Comparison of ENCODE assay signal across 8 cellular contexts in the genomic region with DNA sequence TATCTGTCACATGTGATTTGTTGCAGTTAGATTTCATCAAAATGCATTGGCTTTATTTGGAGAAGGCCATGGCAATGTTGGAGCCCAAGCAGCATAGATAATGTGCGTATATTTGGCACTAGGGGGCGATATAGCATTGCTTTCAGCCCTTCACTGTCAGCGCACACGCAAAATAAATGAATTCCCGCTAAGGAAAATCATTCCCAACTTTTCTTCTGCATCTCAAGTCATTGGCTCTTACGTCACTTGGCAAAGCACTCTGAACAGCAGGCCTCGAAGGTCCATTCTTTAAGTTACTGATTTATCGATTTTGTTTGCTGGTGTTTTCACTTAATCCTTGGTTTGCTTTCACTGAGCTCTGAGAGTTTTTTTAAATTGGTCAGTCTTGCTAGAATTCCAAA.
DNase-seq lines count a peak whose midpoint lies in the region; ATAC-seq and TF ChIP-seq lines count a peak whose summit lies in the region.

No MANE protein-coding gene starts in this region.

- H3K36me3 ChIP-seq in GM06990 (ENCODE audit: control insufficient read depth, insufficient read depth, low read length) = no peaks in the 10 kb centered on the region
- H3K36me3 ChIP-seq in OCI-LY1 (ENCODE audit: insufficient read depth, low read length) = no peaks in the 10 kb centered on the region
- H3K36me3 ChIP-seq in tibial artery = no peaks in the 10 kb centered on the region

- no peak overlapping the region for H3K9ac ChIP-seq in OCI-LY1 (ENCODE audit: low read length)

- TF ChIP-seq RAD21 in Ishikawa (IDR thresholded peaks at IDR 0.05; ENCODE audit: low read depth) = peak; percentile 97

- no peaks in the 10 kb centered on the region for H3K79me2 ChIP-seq in OCI-LY1 (ENCODE audit: insufficient read depth, low read length)

- TF ChIP-seq EP300 in Ishikawa (IDR thresholded peaks at IDR 0.05; ENCODE audit: borderline replicate concordance) = no peak

- no peak for ATAC-seq in GM19397 (IDR thresholded peaks at IDR 0.05; ENCODE audit: unreplicated experiment)

- H4K20me1 ChIP-seq in OCI-LY1 (ENCODE audit: insufficient read depth, low read length) = no peaks in the 10 kb centered on the region

- intact Hi-C loops in tibial artery (cut with DNase I; ENCODE audit: low total_unique reads) = loop anchor here (10.0 kb wide), 3 partner anchors 119 to 829 kb away; no protein-coding TSS in a partner anchor

- H3K4me1 ChIP-seq in OCI-LY1 (ENCODE audit: insufficient read depth, low read length, severe bottlenecking) = no peaks in the 10 kb centered on the region
- H3K4me1 ChIP-seq in tibial artery = peaks cover 0 to 6% (median 4%) of the 10 kb centered on the region in 4 donors

- H3F3A ChIP-seq in OCI-LY1 (ENCODE audit: insufficient read depth, low read length) = no peaks in the 10 kb centered on the region

- no peak overlapping the region for H3K4me2 ChIP-seq in OCI-LY1 (ENCODE audit: low read length)

- DNase-seq in AG09309 (ENCODE audit: low read depth) (peak; percentile 78), GM06990 (ENCODE audit: extremely low read depth, insufficient read length) (no peak), cardiac fibroblast (ENCODE audit: low read depth in 2 of 2) (peak; percentile 89 to 93), kidney glomerular epithelial cell (lab: John Stamatoyannopoulos, UW) (peak; percentile 70), tibial artery (no peak)

- H3K9me2 ChIP-seq in OCI-LY1 (ENCODE audit: low read depth, low read length) = no peaks in the 10 kb centered on the region

- H3K27ac ChIP-seq in OCI-LY1 (ENCODE audit: low read depth, low read length, poor library complexity, severe bottlenecking) = no peak overlapping the region
- H3K27ac ChIP-seq in tibial artery = no peak overlapping the region

- H3K9me3 ChIP-seq in OCI-LY1 (ENCODE audit: low read length) = no peaks in the 10 kb centered on the region
- no peaks in the 10 kb centered on the region for H3K9me3 ChIP-seq in tibial artery

- H3K27me3 ChIP-seq in GM06990 (replicated peaks; ENCODE audit: control insufficient read depth, insufficient read depth, low read length) (no peaks in the 10 kb centered on the region; the same call in 1 of the 2 replicates), OCI-LY1 (ENCODE audit: insufficient read depth, low read length) (no peaks in the 10 kb centered on the region), tibial artery (no peaks in the 10 kb centered on the region)

- H3K4me3 ChIP-seq in AG09309 (ENCODE audit: control insufficient read depth, low read depth, low read length) (no peak overlapping the region), GM06990 (replicated peaks; ENCODE audit: low read depth, low read length) (peak overlapping the region; percentile 19; the same call in 1 of the 2 replicates), OCI-LY1 (ENCODE audit: low read depth, low read length, poor library complexity, severe bottlenecking) (no peak overlapping the region), cardiac fibroblast (replicated peaks in 1 of 2; ENCODE audit: low read depth in 2 of 2, low read length in 2 of 2) (no peak overlapping the region), tibial artery (no peak overlapping the region)

- no peak overlapping the region for H2AFZ ChIP-seq in OCI-LY1 (ENCODE audit: low read length)

- TF ChIP-seq CTCF in AG09309 (IDR thresholded peaks at IDR 0.05; ENCODE audit: control insufficient read depth, insufficient read depth, low read depth, low read length, missing control alignments) (peak; percentile 82), GM06990 (IDR thresholded peaks at IDR 0.05; ENCODE audit: insufficient read depth, low read length, poor library complexity, severe bottlenecking) (peak; percentile 87), OCI-LY1 (IDR thresholded peaks at IDR 0.05; ENCODE audit: low read length) (peak; percentile 97), cardiac fibroblast (IDR thresholded peaks at IDR 0.05; ENCODE audit: low read depth, low read length) (peak; percentile 74), tibial artery (IDR thresholded peaks at IDR 0.05) (peak; percentile 75 to 81)

TF ChIP-seq in Ishikawa, 13 proteins besides CTCF, POLR2A, EP300 and RAD21:
- TF ChIP-seq, protein P1, sequence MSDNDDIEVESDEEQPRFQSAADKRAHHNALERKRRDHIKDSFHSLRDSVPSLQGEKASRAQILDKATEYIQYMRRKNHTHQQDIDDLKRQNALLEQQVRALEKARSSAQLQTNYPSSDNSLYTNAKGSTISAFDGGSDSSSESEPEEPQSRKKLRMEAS (IDR thresholded peaks at IDR 0.05) = no peak
- TF ChIP-seq YY1 (IDR thresholded peaks at IDR 0.05; ENCODE audit: low read depth) = no peak
- TF ChIP-seq TCF12 (IDR thresholded peaks at IDR 0.05; ENCODE audit: low read depth) = no peak
- TF ChIP-seq FOXM1 (IDR thresholded peaks at IDR 0.05; ENCODE audit: borderline replicate concordance, low read depth) = no peak
- no peak for TF ChIP-seq EGR1 (IDR thresholded peaks at IDR 0.05)
- TF ChIP-seq CREB1 (IDR thresholded peaks at IDR 0.05; ENCODE audit: low read depth) = no peak
- TF ChIP-seq TEAD4 (IDR thresholded peaks at IDR 0.05) = no peak
- TF ChIP-seq, protein P2, sequence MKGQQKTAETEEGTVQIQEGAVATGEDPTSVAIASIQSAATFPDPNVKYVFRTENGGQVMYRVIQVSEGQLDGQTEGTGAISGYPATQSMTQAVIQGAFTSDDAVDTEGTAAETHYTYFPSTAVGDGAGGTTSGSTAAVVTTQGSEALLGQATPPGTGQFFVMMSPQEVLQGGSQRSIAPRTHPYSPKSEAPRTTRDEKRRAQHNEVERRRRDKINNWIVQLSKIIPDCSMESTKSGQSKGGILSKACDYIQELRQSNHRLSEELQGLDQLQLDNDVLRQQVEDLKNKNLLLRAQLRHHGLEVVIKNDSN (IDR thresholded peaks at IDR 0.05) = no peak
- TF ChIP-seq, protein P3, sequence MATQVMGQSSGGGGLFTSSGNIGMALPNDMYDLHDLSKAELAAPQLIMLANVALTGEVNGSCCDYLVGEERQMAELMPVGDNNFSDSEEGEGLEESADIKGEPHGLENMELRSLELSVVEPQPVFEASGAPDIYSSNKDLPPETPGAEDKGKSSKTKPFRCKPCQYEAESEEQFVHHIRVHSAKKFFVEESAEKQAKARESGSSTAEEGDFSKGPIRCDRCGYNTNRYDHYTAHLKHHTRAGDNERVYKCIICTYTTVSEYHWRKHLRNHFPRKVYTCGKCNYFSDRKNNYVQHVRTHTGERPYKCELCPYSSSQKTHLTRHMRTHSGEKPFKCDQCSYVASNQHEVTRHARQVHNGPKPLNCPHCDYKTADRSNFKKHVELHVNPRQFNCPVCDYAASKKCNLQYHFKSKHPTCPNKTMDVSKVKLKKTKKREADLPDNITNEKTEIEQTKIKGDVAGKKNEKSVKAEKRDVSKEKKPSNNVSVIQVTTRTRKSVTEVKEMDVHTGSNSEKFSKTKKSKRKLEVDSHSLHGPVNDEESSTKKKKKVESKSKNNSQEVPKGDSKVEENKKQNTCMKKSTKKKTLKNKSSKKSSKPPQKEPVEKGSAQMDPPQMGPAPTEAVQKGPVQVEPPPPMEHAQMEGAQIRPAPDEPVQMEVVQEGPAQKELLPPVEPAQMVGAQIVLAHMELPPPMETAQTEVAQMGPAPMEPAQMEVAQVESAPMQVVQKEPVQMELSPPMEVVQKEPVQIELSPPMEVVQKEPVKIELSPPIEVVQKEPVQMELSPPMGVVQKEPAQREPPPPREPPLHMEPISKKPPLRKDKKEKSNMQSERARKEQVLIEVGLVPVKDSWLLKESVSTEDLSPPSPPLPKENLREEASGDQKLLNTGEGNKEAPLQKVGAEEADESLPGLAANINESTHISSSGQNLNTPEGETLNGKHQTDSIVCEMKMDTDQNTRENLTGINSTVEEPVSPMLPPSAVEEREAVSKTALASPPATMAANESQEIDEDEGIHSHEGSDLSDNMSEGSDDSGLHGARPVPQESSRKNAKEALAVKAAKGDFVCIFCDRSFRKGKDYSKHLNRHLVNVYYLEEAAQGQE (IDR thresholded peaks at IDR 0.05; ENCODE audit: low read depth) = no peak
- no peak for TF ChIP-seq NFIC (IDR thresholded peaks at IDR 0.05)
- TF ChIP-seq CEBPB (IDR thresholded peaks at IDR 0.05) = no peak
- TF ChIP-seq TAF1 (IDR thresholded peaks at IDR 0.05; ENCODE audit: low read depth) = no peak
- no peak for TF ChIP-seq ZBTB7A (IDR thresholded peaks at IDR 0.05; ENCODE audit: low read depth)

Comparison
In these comparisons a context has a peak if more than half of its experiments do, and no peak if none do; other contexts are left out.
1. DNase-seq: peak in AG09309 (single experiment), cardiac fibroblast (2 of 2) and kidney glomerular epithelial cell (single experiment); none in GM06990 (single experiment) and tibial artery (0 of 2).
2. Peak in every context shown above with its lines, with median percentiles within 50 percentile points of each other: CTCF ChIP-seq.